ENCODE assay signal across 15 cellular contexts in the genomic region with DNA sequence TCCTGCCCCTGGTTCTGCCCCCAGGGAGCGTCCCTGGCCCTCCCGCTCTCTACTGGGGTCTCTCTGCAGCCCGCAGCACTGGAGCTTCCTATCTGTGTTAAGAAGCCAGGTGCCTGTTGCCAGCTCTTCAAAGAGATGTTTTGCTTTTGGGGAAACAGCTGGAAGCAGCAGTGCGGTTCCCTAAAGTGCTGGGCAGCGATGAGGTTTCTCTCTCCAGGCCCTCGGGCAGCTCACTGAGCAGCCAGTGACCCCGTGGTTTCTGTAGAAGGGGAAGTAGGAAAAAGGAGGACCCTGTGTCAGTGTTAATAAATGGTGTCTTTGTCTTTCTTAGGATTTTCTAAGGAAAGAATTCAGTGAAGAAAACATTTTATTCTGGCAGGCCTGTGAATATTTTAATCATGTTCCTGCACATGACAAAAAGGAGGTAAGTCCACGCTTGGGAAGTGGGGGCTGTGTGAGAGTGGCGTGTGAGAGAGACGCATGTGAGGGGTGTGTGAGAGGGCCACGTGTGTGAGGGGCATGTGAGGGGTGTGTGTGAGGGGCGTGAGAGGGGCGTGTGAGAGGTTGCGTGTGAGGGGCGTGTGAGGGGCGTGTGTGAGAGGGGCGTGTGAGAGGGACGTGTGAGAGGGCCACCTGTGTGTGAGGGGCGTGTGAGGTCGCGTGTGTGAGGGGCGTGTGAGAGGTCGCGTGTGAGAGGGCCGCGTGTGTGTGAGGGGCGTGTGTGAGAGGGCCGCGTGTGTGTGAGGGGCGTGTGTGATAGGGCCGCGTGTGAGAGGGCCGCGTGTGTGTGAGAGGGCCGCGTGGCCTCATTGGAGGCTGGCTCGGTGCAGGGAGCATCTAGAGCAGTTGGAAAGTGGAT. TPM values are rescaled to one million over a fixed set of nuclear protein-coding genes. Genes with fewer than 3 reads are reported as not detected.
DNase-seq lines count a peak whose midpoint lies in the region; ATAC-seq and TF ChIP-seq lines count a peak whose summit lies in the region.
"Had no signal": no experiment of that assay in that cellular context is flagged by ENCODE, and none has a peak within 500 bp of the region (broad histone marks: within the 10 kb centered on the region; RNA-seq: fewer than 3 reads in every experiment).

No MANE protein-coding gene starts in this region.

- H3K4me1 ChIP-seq in BLaER1 = peaks cover 89% of the 10 kb centered on the region
- H3K4me1 ChIP-seq in naive thymus-derived CD4-positive, alpha-beta T cell (ENCODE audit: control insufficient read depth in 2 of 2, insufficient read depth in 2 of 2, low read length in 2 of 2) = no peaks in the 10 kb centered on the region

- peak overlapping the region; percentile 97 for H3K4me2 ChIP-seq in BLaER1

- peaks cover 47% of the 10 kb centered on the region for H3K36me3 ChIP-seq in BLaER1
- H3K36me3 ChIP-seq in naive thymus-derived CD4-positive, alpha-beta T cell (ENCODE audit: control insufficient read depth in 2 of 3, insufficient read depth in 3 of 3, low read length in 3 of 3) = peaks cover 0 to 25% (median 0%) of the 10 kb centered on the region in 3 experiments

- intact Hi-C loops in dendritic cell treated with granulocyte-macrophage colony-stimulating factor and Interleukin-4, amounts not matched to agents 40 ng/mL and 50 ng/mL, for 4 days (cut with micrococcal nuclease) = loop anchor here (2.0 kb wide), 1 partner anchor 26 kb away; no protein-coding TSS in a partner anchor
- intact Hi-C loops in naive thymus-derived CD4-positive, alpha-beta T cell (cut with micrococcal nuclease) = no loop called here

- no peaks in the 10 kb centered on the region for H3K27me3 ChIP-seq in BLaER1
- no peaks in the 10 kb centered on the region for H3K27me3 ChIP-seq in naive thymus-derived CD4-positive, alpha-beta T cell (ENCODE audit: control insufficient read depth in 2 of 2, insufficient read depth in 2 of 2, low read length in 2 of 2)

- no peaks in the 10 kb centered on the region for H3K9me3 Mint-ChIP-seq in dendritic cell treated with granulocyte-macrophage colony-stimulating factor and Interleukin-4, amounts not matched to agents 40 ng/mL and 50 ng/mL, for 4 days
- H3K9me3 Mint-ChIP-seq in naive thymus-derived CD4-positive, alpha-beta T cell = no peaks in the 10 kb centered on the region
- H3K9me3 Mint-ChIP-seq: activated naive CD8-positive, alpha-beta T cell treated with anti-CD3 and anti-CD28 coated beads, Interleukin-2, amount 50 U/mL, for 24 hours; T-helper 1 cell treated with Interleukin-12 subunit alpha and Interleukin-12 subunit beta and Interleukin-4 antibody, amounts not matched to agents 30 μg/mL and 1 μg/mL, for 36 hours had no signal

- peaks cover 34% of the 10 kb centered on the region for H3K4me1 Mint-ChIP-seq in dendritic cell treated with granulocyte-macrophage colony-stimulating factor and Interleukin-4, amounts not matched to agents 40 ng/mL and 50 ng/mL, for 4 days (ENCODE audit: low read depth)
- peaks cover 0 to 12% (median 0%) of the 10 kb centered on the region in 7 donors for H3K4me1 Mint-ChIP-seq in naive thymus-derived CD4-positive, alpha-beta T cell
- H3K4me1 Mint-ChIP-seq: activated naive CD8-positive, alpha-beta T cell treated with anti-CD3 and anti-CD28 coated beads, Interleukin-2, amount 50 U/mL, for 24 hours had no signal

- peak overlapping the region; percentile 57 for H3K9ac ChIP-seq in BLaER1

- POLR2A ChIA-PET in naive thymus-derived CD4-positive, alpha-beta T cell (lab: Charles Lee) = no interaction called here

- ATAC-seq in naive thymus-derived CD4-positive, alpha-beta T cell = peak; percentile 58
- no peak for ATAC-seq in GM18873 (IDR thresholded peaks at IDR 0.05; ENCODE audit: low FRiP score, unreplicated experiment)
- ATAC-seq: activated naive CD8-positive, alpha-beta T cell treated with anti-CD3 and anti-CD28 coated beads, Interleukin-2, amount 50 U/mL, for 24 hours; right cardiac atrium had no signal

- H3K9me3 ChIP-seq in BLaER1 = no peaks in the 10 kb centered on the region
- H3K9me3 ChIP-seq in naive thymus-derived CD4-positive, alpha-beta T cell (ENCODE audit: control insufficient read depth in 2 of 3, low read length in 3 of 3) = no peaks in the 10 kb centered on the region

- CTCF ChIA-PET in naive thymus-derived CD4-positive, alpha-beta T cell (lab: Charles Lee) = no interaction called here

- H3K36me3 Mint-ChIP-seq in dendritic cell treated with granulocyte-macrophage colony-stimulating factor and Interleukin-4, amounts not matched to agents 40 ng/mL and 50 ng/mL, for 4 days (ENCODE audit: low read depth) = peaks cover 49% of the 10 kb centered on the region
- peaks cover 0 to 35% (median 7%) of the 10 kb centered on the region in 5 donors for H3K36me3 Mint-ChIP-seq in naive thymus-derived CD4-positive, alpha-beta T cell

- TF ChIP-seq CTCF in GM10266 (IDR thresholded peaks at IDR 0.05; ENCODE audit: control insufficient read depth, insufficient read depth, low read depth, missing control alignments) = no peak

- peaks cover 4% of the 10 kb centered on the region for H3K27me3 Mint-ChIP-seq in dendritic cell treated with granulocyte-macrophage colony-stimulating factor and Interleukin-4, amounts not matched to agents 40 ng/mL and 50 ng/mL, for 4 days
- H3K27me3 Mint-ChIP-seq in naive thymus-derived CD4-positive, alpha-beta T cell = no peaks in the 10 kb centered on the region
- H3K27me3 Mint-ChIP-seq: activated naive CD8-positive, alpha-beta T cell treated with anti-CD3 and anti-CD28 coated beads, Interleukin-2, amount 50 U/mL, for 24 hours had no signal

- H4K20me1 ChIP-seq in BLaER1 = peaks cover 97% of the 10 kb centered on the region

- peak overlapping the region; percentile 59 for H3K4me3 Mint-ChIP-seq in dendritic cell treated with granulocyte-macrophage colony-stimulating factor and Interleukin-4, amounts not matched to agents 40 ng/mL and 50 ng/mL, for 4 days
- no peak overlapping the region for H3K4me3 Mint-ChIP-seq in naive thymus-derived CD4-positive, alpha-beta T cell
- H3K4me3 Mint-ChIP-seq: activated naive CD8-positive, alpha-beta T cell treated with anti-CD3 and anti-CD28 coated beads, Interleukin-2, amount 50 U/mL, for 24 hours; T-helper 1 cell treated with Interleukin-12 subunit alpha and Interleukin-12 subunit beta and Interleukin-4 antibody, amounts not matched to agents 30 μg/mL and 1 μg/mL, for 36 hours had no signal

- H3K27ac ChIP-seq in BLaER1 = peak overlapping the region; percentile 69
- H3K27ac ChIP-seq in naive thymus-derived CD4-positive, alpha-beta T cell (ENCODE audit: low read depth, low read length) = no peak overlapping the region

- DNase-seq in MV-4-11 (lab: John Stamatoyannopoulos, UW) (peak; percentile 89), GM10266 (ENCODE audit: extremely low spot score) (no peak), NCI-H2196 (lab: John Stamatoyannopoulos, UW; ENCODE audit: unreplicated experiment) (no peak)
- no peak for DNase-seq in naive thymus-derived CD4-positive, alpha-beta T cell
- DNase-seq in stimulated activated CD4-positive, alpha-beta T cell treated with anti-CD3 and anti-CD28 coated beads, Interleukin-4, amount 100 ng/mL, for 24 hours = no peak
- DNase-seq: activated CD8-positive, alpha-beta memory T cell treated with anti-CD3 and anti-CD28 coated beads for 24 hours; activated naive CD8-positive, alpha-beta T cell treated with anti-CD3 and anti-CD28 coated beads, Interleukin-2, amount 50 U/mL, for 24 hours; effector memory CD4-positive, alpha-beta T cell; mesendoderm had no signal

- H3K4me3 ChIP-seq in BLaER1 = peak overlapping the region; percentile 43; the same call in 1 of the 2 replicates
- no peak overlapping the region for H3K4me3 ChIP-seq in naive thymus-derived CD4-positive, alpha-beta T cell (ENCODE audit: low read length)

- peak overlapping the region; percentile 89 for H3K27ac Mint-ChIP-seq in dendritic cell treated with granulocyte-macrophage colony-stimulating factor and Interleukin-4, amounts not matched to agents 40 ng/mL and 50 ng/mL, for 4 days
- H3K27ac Mint-ChIP-seq in naive thymus-derived CD4-positive, alpha-beta T cell = no peak overlapping the region
- H3K27ac Mint-ChIP-seq: activated naive CD8-positive, alpha-beta T cell treated with anti-CD3 and anti-CD28 coated beads, Interleukin-2, amount 50 U/mL, for 24 hours; T-helper 1 cell treated with Interleukin-12 subunit alpha and Interleukin-12 subunit beta and Interleukin-4 antibody, amounts not matched to agents 30 μg/mL and 1 μg/mL, for 36 hours had no signal

RNA-seq across cellular contexts. Expression of a gene that starts 27.1 kb away (rescaled TPM):
- total RNA-seq in naive thymus-derived CD4-positive, alpha-beta T cell = under 1 TPM in 2 of 5 experiments, not detected in 3; 0.54 to 0.82 TPM
- not detected for polyA plus RNA-seq in naive thymus-derived CD4-positive, alpha-beta T cell
- total RNA-seq: ureter had no signal

RNA-seq across cellular contexts. Expression of a gene that starts 48.5 kb away (rescaled TPM):
- not detected for total RNA-seq in naive thymus-derived CD4-positive, alpha-beta T cell
- polyA plus RNA-seq in naive thymus-derived CD4-positive, alpha-beta T cell = not detected
